ENCODE assay signal across 22 cellular contexts in genomic region chr10:6322805-6323204, GRCh38.
DNase-seq lines count a peak whose midpoint lies in the region; ATAC-seq and TF ChIP-seq lines count a peak whose summit lies in the region.
"Had no signal": no experiment of that assay in that cellular context is flagged by ENCODE, and none has a peak within 500 bp of the region (broad histone marks: within the 10 kb centered on the region; RNA-seq: fewer than 3 reads in every experiment).

No MANE protein-coding gene starts in this region.

- no peak for ATAC-seq in Right ventricle myocardium inferior
- ATAC-seq in HG02642 (IDR thresholded peaks at IDR 0.05; ENCODE audit: poor library complexity, unreplicated experiment) = no peak
- ATAC-seq: A549, GM12878 had no signal

- H3K9ac ChIP-seq in OCI-LY1 (ENCODE audit: low read length) = no peak overlapping the region
- H3K9ac ChIP-seq: BLaER1 treated with 17β-estradiol and CSF1 and Interleukin-3, amounts not matched to agents 10 nM and 100 nM; GM23248 had no signal

- intact Hi-C loops in Right ventricle myocardium inferior (cut with DNase I) (no loop called here), left ventricle myocardium inferior (cut with micrococcal nuclease) (no loop called here)

- H3K9me3 ChIP-seq in left ventricle myocardium inferior (replicated peaks) (no peaks in the 10 kb centered on the region), HEK293 (ENCODE audit: control insufficient read depth, insufficient read depth, low read depth, low read length) (no peaks in the 10 kb centered on the region), OCI-LY1 (ENCODE audit: low read length) (0 out of 2 replicates have a peak, but pooled peaks cover 3% of the 10 kb centered on the region)
- H3K9me3 ChIP-seq: A549, BE2C had no signal

- H3K9me2 ChIP-seq in OCI-LY1 (ENCODE audit: low read depth, low read length) = no peaks in the 10 kb centered on the region

- POLR2A ChIA-PET in HEK293 (lab: Yijun Ruan, JAX) = no interaction called here

- DNase-seq in Right ventricle myocardium inferior (ENCODE audit: missing footprints) (peak; percentile 8), left ventricle myocardium inferior (no peak), coronary artery (ENCODE audit: low spot score) (no peak)
- DNase-seq: 8988T; ACHN; AML-193; BE2C; CD4-positive, alpha-beta T cell; CD8-positive, alpha-beta memory T cell; DMS 273 treated with DMSO at 0.1 percent for 48 hours; DMS79; EL; GDM1; GM23248; H7; HCEC 1CT had no signal

- H4K20me1 ChIP-seq in OCI-LY1 (ENCODE audit: insufficient read depth, low read length) = no peaks in the 10 kb centered on the region
- H4K20me1 ChIP-seq: BLaER1 treated with 17β-estradiol and CSF1 and Interleukin-3, amounts not matched to agents 10 nM and 100 nM had no signal

- H3K27me3 ChIP-seq in left ventricle myocardium inferior (ENCODE audit: low read depth) = no peaks in the 10 kb centered on the region
- H3K27me3 ChIP-seq in OCI-LY1 (ENCODE audit: insufficient read depth, low read length) = no peaks in the 10 kb centered on the region
- H3K27me3 ChIP-seq: BE2C; BLaER1 treated with 17β-estradiol and CSF1 and Interleukin-3, amounts not matched to agents 10 nM and 100 nM had no signal

- no peak overlapping the region for H2AFZ ChIP-seq in OCI-LY1 (ENCODE audit: low read length)
- H2AFZ ChIP-seq: GM23248 had no signal

- CTCF ChIA-PET in HEK293 (lab: Yijun Ruan, JAX) = no interaction called here

- H3K36me3 ChIP-seq in left ventricle myocardium inferior = no peaks in the 10 kb centered on the region
- H3K36me3 ChIP-seq in HEK293 (ENCODE audit: control insufficient read depth in 2 of 2, insufficient read depth in 1 of 2, low read length in 2 of 2) = no peaks in the 10 kb centered on the region
- peaks cover 6% of the 10 kb centered on the region; the same call in 1 of the 2 replicates for H3K36me3 ChIP-seq in OCI-LY1 (ENCODE audit: insufficient read depth, low read length)
- H3K36me3 ChIP-seq: BE2C had no signal

- no peaks in the 10 kb centered on the region for H3F3A ChIP-seq in OCI-LY1 (ENCODE audit: insufficient read depth, low read length)

- no peak overlapping the region for H3K4me2 ChIP-seq in OCI-LY1 (ENCODE audit: low read length)

- TF ChIP-seq CTCF in left ventricle myocardium inferior (IDR thresholded peaks at IDR 0.05; ENCODE audit: borderline replicate concordance) (no peak), HEK293 (tag by site-specific recombination; IDR thresholded peaks at IDR 0.05) (no peak), OCI-LY1 (IDR thresholded peaks at IDR 0.05; ENCODE audit: low read length) (no peak), coronary artery (IDR thresholded peaks at IDR 0.05) (no peak)

- H3K4me3 ChIP-seq in left ventricle myocardium inferior = no peak overlapping the region
- no peak overlapping the region for H3K4me3 ChIP-seq in HEK293 (ENCODE audit: low read depth, low read length)
- H3K4me3 ChIP-seq in OCI-LY1 (ENCODE audit: low read depth, low read length, poor library complexity, severe bottlenecking) = no peak overlapping the region
- no peak overlapping the region for H3K4me3 ChIP-seq in coronary artery
- H3K4me3 ChIP-seq: A549; BLaER1 treated with 17β-estradiol and CSF1 and Interleukin-3, amounts not matched to agents 10 nM and 100 nM; GM12878; GM23248 had no signal

- H3K27ac ChIP-seq in left ventricle myocardium inferior (replicated peaks) = no peak overlapping the region
- H3K27ac ChIP-seq in HEK293 (ENCODE audit: extremely low read depth, low read depth, low read length) = no peak overlapping the region
- peak overlapping the region; percentile 93 for H3K27ac ChIP-seq in OCI-LY1 (ENCODE audit: low read depth, low read length, poor library complexity, severe bottlenecking)
- H3K27ac ChIP-seq in coronary artery = no peak overlapping the region
- H3K27ac ChIP-seq: GM23248 had no signal

- H3K79me2 ChIP-seq in OCI-LY1 (ENCODE audit: insufficient read depth, low read length) = no peaks in the 10 kb centered on the region

- H3K4me1 ChIP-seq in left ventricle myocardium inferior (no peaks in the 10 kb centered on the region), HEK293 (ENCODE audit: control insufficient read depth, insufficient read depth, low read length) (no peaks in the 10 kb centered on the region), OCI-LY1 (ENCODE audit: insufficient read depth, low read length, severe bottlenecking) (peaks cover 38% of the 10 kb centered on the region)
- H3K4me1 ChIP-seq: BE2C had no signal

TF ChIP-seq in HEK293, 187 proteins besides CTCF, POLR2A, EP300 and RAD21:
- peak; percentile 75 for TF ChIP-seq SCRT2 (tag by site-specific recombination; IDR thresholded peaks at IDR 0.05)
- no peak for TF ChIP-seq ZNF555 (tag by site-specific recombination; conservative IDR thresholded peaks at IDR 0.05)
